In the genomic region with DNA sequence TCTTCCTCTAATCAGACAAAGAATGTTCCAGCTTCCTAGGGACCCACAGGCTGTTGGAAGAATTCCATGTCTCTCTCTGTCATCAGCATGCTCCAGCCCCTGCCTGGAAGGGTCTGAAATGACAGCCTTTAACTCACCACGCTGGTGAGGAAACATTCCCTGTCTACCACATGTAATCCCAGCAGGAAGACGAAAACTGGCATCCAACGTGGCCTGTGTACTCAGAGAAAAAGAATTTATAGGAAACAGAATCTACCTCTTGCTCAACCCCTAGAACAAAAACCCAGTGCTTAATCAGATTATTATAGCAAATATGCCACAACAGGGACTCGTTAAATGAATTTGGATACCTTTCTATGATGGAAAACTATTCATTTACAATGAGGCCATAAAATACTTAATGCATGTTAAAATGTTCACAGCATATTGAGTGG, we compare ENCODE assay signal across 13 cellular contexts.
DNase-seq lines count a peak whose midpoint lies in the region; ATAC-seq and TF ChIP-seq lines count a peak whose summit lies in the region.
"Had no signal": no experiment of that assay in that cellular context is flagged by ENCODE, and none has a peak within 500 bp of the region (broad histone marks: within the 10 kb centered on the region; RNA-seq: fewer than 3 reads in every experiment).

No MANE protein-coding gene starts in this region.

- H3K4me3 ChIP-seq in AG04450 (ENCODE audit: low read depth, low read length) = no peak overlapping the region
- H3K4me3 ChIP-seq in brain microvascular endothelial cell (ENCODE audit: low read depth, low read length) = no peak overlapping the region
- H3K4me3 ChIP-seq in mesendoderm (ENCODE audit: low read length) = no peak overlapping the region
- H3K4me3 ChIP-seq: BLaER1 treated with 17β-estradiol and CSF1 and Interleukin-3, amounts not matched to agents 10 nM and 100 nM; heart left ventricle; thoracic aorta had no signal

- TF ChIP-seq CTCF in AG04450 (IDR thresholded peaks at IDR 0.05; ENCODE audit: low read depth, low read length) (no peak), brain microvascular endothelial cell (IDR thresholded peaks at IDR 0.05; ENCODE audit: low read depth, low read length, missing control alignments) (no peak)

- H3K27ac ChIP-seq in AG04450 (ENCODE audit: low read depth, low read length) (peak overlapping the region; percentile 90), brain microvascular endothelial cell (no peak overlapping the region), mesendoderm (ENCODE audit: low read depth, low read length) (no peak overlapping the region)
- H3K27ac ChIP-seq: BLaER1 treated with 17β-estradiol and CSF1 and Interleukin-3, amounts not matched to agents 10 nM and 100 nM; thoracic aorta had no signal

- in situ Hi-C loops in brain microvascular endothelial cell (cut with HindIII; ENCODE audit: low pct_ligation_motif_present, low sequenced_read_pairs) = no loop called here

- H3K4me2 ChIP-seq in mesendoderm (ENCODE audit: low read length) = no peak overlapping the region
- H3K4me2 ChIP-seq: BLaER1 treated with 17β-estradiol and CSF1 and Interleukin-3, amounts not matched to agents 10 nM and 100 nM had no signal

- no peaks in the 10 kb centered on the region for H3K79me2 ChIP-seq in mesendoderm (ENCODE audit: control insufficient read depth, insufficient read depth, low read length)

- H3K9me3 Mint-ChIP-seq in activated T-helper 17 cell treated with anti-CD3 and anti-CD28 coated beads, Interleukin-2, amount 50 U/mL, for 72 hours = no peaks in the 10 kb centered on the region

- no peak overlapping the region for H3K9ac ChIP-seq in mesendoderm (ENCODE audit: low read length)
- H3K9ac ChIP-seq: BLaER1 treated with 17β-estradiol and CSF1 and Interleukin-3, amounts not matched to agents 10 nM and 100 nM had no signal

- DNase-seq in AG04450 (ENCODE audit: low read depth, low spot score) (peak; percentile 90), HT1080 (ENCODE audit: low read depth) (peak; percentile 86), brain microvascular endothelial cell (peak; percentile 75), mesendoderm (peak; percentile 62), SKM-1 treated with dmso at 0.1 percent for 144 hours (lab: John Stamatoyannopoulos, UW; ENCODE audit: unreplicated experiment) (no peak), left lobe of liver (ENCODE audit: low spot score) (no peak)
- DNase-seq in activated CD4-positive, alpha-beta T cell treated with anti-CD3 and anti-CD28 coated beads for 1 hour = no peak
- DNase-seq: activated CD4-positive, alpha-beta T cell treated with anti-CD3 and anti-CD28 coated beads for 48 hours; heart left ventricle had no signal

- POLR2A ChIA-PET in AG04450 (lab: Yijun Ruan, JAX) = interaction anchor here (0.7 kb wide), 1 partner anchor 163 kb away, joined by 5 read pairs; no protein-coding TSS in a partner anchor

- H3K36me3 ChIP-seq in brain microvascular endothelial cell (replicated peaks) (no peaks in the 10 kb centered on the region), mesendoderm (ENCODE audit: control insufficient read depth, insufficient read depth, low read length) (no peaks in the 10 kb centered on the region)
- H3K36me3 ChIP-seq: BLaER1 treated with 17β-estradiol and CSF1 and Interleukin-3, amounts not matched to agents 10 nM and 100 nM; heart left ventricle; thoracic aorta had no signal

- peaks cover 10% of the 10 kb centered on the region for H3K27me3 Mint-ChIP-seq in activated T-helper 17 cell treated with anti-CD3 and anti-CD28 coated beads, Interleukin-2, amount 50 U/mL, for 72 hours

- no peak overlapping the region for H4K8ac ChIP-seq in mesendoderm (ENCODE audit: low read depth, low read length)

- CTCF ChIA-PET in AG04450 (lab: Charles Lee) = no interaction called here

- peaks cover 4% of the 10 kb centered on the region for H3K4me1 ChIP-seq in mesendoderm (ENCODE audit: control insufficient read depth, low read depth, low read length)
- H3K4me1 ChIP-seq: heart left ventricle had no signal

- no peak overlapping the region for H3K56ac ChIP-seq in mesendoderm (ENCODE audit: low read length)

- H3K23ac ChIP-seq in mesendoderm (ENCODE audit: low read length) = no peak overlapping the region

- H3K27me3 ChIP-seq in AG04450 (ENCODE audit: control insufficient read depth, insufficient read depth, low read length) (no peaks in the 10 kb centered on the region), brain microvascular endothelial cell (replicated peaks) (no peaks in the 10 kb centered on the region), mesendoderm (ENCODE audit: insufficient read depth, low read length, poor library complexity) (no peaks in the 10 kb centered on the region)

- H3K9me3 ChIP-seq in AG04450 (ENCODE audit: control insufficient read depth, insufficient read depth, low read length) = no peaks in the 10 kb centered on the region
- H3K9me3 ChIP-seq: BLaER1 treated with 17β-estradiol and CSF1 and Interleukin-3, amounts not matched to agents 10 nM and 100 nM; heart left ventricle; thoracic aorta had no signal

- H2AK5ac ChIP-seq in mesendoderm (ENCODE audit: low read length) = no peak overlapping the region

- H2BK5ac ChIP-seq in mesendoderm (ENCODE audit: low read length) = no peak overlapping the region

- no peak overlapping the region for H3K4me3 Mint-ChIP-seq in activated T-helper 17 cell treated with anti-CD3 and anti-CD28 coated beads, Interleukin-2, amount 50 U/mL, for 72 hours

- no peaks in the 10 kb centered on the region for H3K79me1 ChIP-seq in mesendoderm (ENCODE audit: low read length)

- no peaks in the 10 kb centered on the region for H3K36me3 Mint-ChIP-seq in activated T-helper 17 cell treated with anti-CD3 and anti-CD28 coated beads, Interleukin-2, amount 50 U/mL, for 72 hours (ENCODE audit: low read depth)

- no peak overlapping the region for H3K18ac ChIP-seq in mesendoderm (ENCODE audit: low read length)

- H3K4me1 Mint-ChIP-seq in activated T-helper 17 cell treated with anti-CD3 and anti-CD28 coated beads, Interleukin-2, amount 50 U/mL, for 72 hours = no peaks in the 10 kb centered on the region

- H2BK120ac ChIP-seq in mesendoderm (ENCODE audit: low read depth, low read length) = no peak overlapping the region

- no peak overlapping the region for H4K5ac ChIP-seq in mesendoderm (ENCODE audit: low read length)

- H3K27ac Mint-ChIP-seq in activated T-helper 17 cell treated with anti-CD3 and anti-CD28 coated beads, Interleukin-2, amount 50 U/mL, for 72 hours = no peak overlapping the region
- H3K27ac Mint-ChIP-seq: progenitor cell of endocrine pancreas had no signal

- ATAC-seq in activated T-helper 17 cell treated with anti-CD3 and anti-CD28 coated beads, Interleukin-2, amount 50 U/mL, for 72 hours (replicated peaks) = no peak
- no peak for ATAC-seq in left lobe of liver
- ATAC-seq: heart left ventricle had no signal

- no peak overlapping the region for H2BK15ac ChIP-seq in mesendoderm (replicated peaks; ENCODE audit: low read depth)

- no peak overlapping the region for H3K4ac ChIP-seq in mesendoderm (ENCODE audit: low read depth, low read length)

- no CpG with 5 or more reads among the region's 4 CpGs for WGBS in mesendoderm (ENCODE audit: extremely low coverage, insufficient coverage, low lambda C conversion rate)

Comparison
In these comparisons a context has a peak if more than half of its experiments do, and no peak if none do; other contexts are left out.
1. DNase-seq: peak in AG04450 (single experiment), HT1080 (single experiment), brain microvascular endothelial cell (single experiment) and mesendoderm (single experiment); none in SKM-1 treated with dmso at 0.1 percent for 144 hours (single experiment), activated CD4-positive, alpha-beta T cell treated with anti-CD3 and anti-CD28 coated beads for 1 hour (single experiment) and left lobe of liver (single experiment).